Comparison of ENCODE assay signal across 28 cellular contexts in the genomic region with DNA sequence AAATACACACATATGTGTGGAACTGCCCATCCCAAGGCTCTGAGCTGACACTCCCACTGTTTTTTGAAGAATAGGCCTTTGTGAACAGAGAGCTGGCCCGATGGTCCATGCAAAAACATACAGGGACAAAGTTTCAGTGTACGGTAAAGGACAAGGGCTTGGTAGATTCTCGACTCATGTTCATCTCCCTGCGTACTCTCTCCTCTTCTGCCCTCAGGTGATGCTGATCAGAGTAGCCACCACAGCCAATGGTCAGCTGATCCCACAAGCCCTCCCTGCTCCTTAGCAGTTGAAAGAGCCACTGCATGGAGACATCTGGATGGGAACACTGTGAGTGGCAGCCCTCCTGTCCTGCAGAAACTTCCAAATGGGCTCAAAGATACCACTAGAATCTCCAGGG. TPM values are rescaled to one million over a fixed set of nuclear protein-coding genes. Genes with fewer than 3 reads are reported as not detected.
"Had no signal": no experiment of that assay in that cellular context is flagged by ENCODE, and none has a peak within 500 bp of the region (broad histone marks: within the 10 kb centered on the region; RNA-seq: fewer than 3 reads in every experiment).

No MANE protein-coding gene starts in this region.

- H3K36me3 ChIP-seq: colonic mucosa, heart left ventricle, pancreas, prostate gland, right lobe of liver, spleen, tibial nerve had no signal

- FAIRE-seq: islet of Langerhans, pancreas had no signal

- H3K27me3 Mint-ChIP-seq: stimulated activated memory B cell treated with anti-CD40 and anti-IgM and Interleukin-4, amounts not matched to agents 10 μg/mL and 1 μg/mL and 100 μg/mL, for 72 hours; stimulated activated naive CD8-positive, alpha-beta T cell treated with anti-CD3 and anti-CD28 coated beads, Interleukin-15, Interleukin-2, amounts not matched to agents 100 ng/mL and 50 ng/mL, for 24 hours had no signal

- DNase-seq: colonic mucosa; dermis blood vessel endothelial cell; effector CD4-positive, alpha-beta T cell; foreskin melanocyte; heart left ventricle; hippocampal formation; kidney glomerular epithelial cell; mammary epithelial cell; natural killer cell; pancreas; right lobe of liver; spleen; stimulated activated CD4-positive, alpha-beta T cell treated with anti-CD3 and anti-CD28 coated beads, Interleukin-15, amount 100 ng/mL, for 24 hours; stimulated activated CD4-positive, alpha-beta T cell treated with anti-CD3 and anti-CD28 coated beads, Interleukin-1b, Interleukin-23, amount 100 ng/mL, for 48 hours; stimulated activated CD4-positive, alpha-beta T cell treated with anti-CD3 and anti-CD28 coated beads, Interleukin-4, amount 100 ng/mL, for 24 hours; testis had no signal

- H3K27ac ChIP-seq: colonic mucosa, pancreas, prostate gland, right lobe of liver, spleen, testis, tibial nerve had no signal

- H3K4me3 Mint-ChIP-seq: natural killer cell; neural crest cell; stimulated activated memory B cell treated with anti-CD40 and anti-IgM and Interleukin-4, amounts not matched to agents 10 μg/mL and 1 μg/mL and 100 μg/mL, for 72 hours; stimulated activated naive CD8-positive, alpha-beta T cell treated with anti-CD3 and anti-CD28 coated beads, Interleukin-15, Interleukin-2, amounts not matched to agents 100 ng/mL and 50 ng/mL, for 24 hours had no signal

- H3K9me3 ChIP-seq: colonic mucosa, heart left ventricle, pancreas, prostate gland, right lobe of liver, spleen, testis, tibial nerve had no signal

- H3K36me3 Mint-ChIP-seq: natural killer cell; stimulated activated memory B cell treated with anti-CD40 and anti-IgM and Interleukin-4, amounts not matched to agents 10 μg/mL and 1 μg/mL and 100 μg/mL, for 72 hours had no signal

- H3K9me3 Mint-ChIP-seq: natural killer cell; neural crest cell; stimulated activated memory B cell treated with anti-CD40 and anti-IgM and Interleukin-4, amounts not matched to agents 10 μg/mL and 1 μg/mL and 100 μg/mL, for 72 hours; stimulated activated naive CD8-positive, alpha-beta T cell treated with anti-CD3 and anti-CD28 coated beads, Interleukin-15, Interleukin-2, amounts not matched to agents 100 ng/mL and 50 ng/mL, for 24 hours had no signal

- H3K4me3 ChIP-seq: colonic mucosa, heart left ventricle, pancreas, prostate gland, right lobe of liver, spleen, testis, tibial nerve had no signal

- H3K27me3 ChIP-seq: colonic mucosa, heart left ventricle, right lobe of liver, testis, tibial nerve had no signal

- H3K27ac Mint-ChIP-seq: natural killer cell; stimulated activated memory B cell treated with anti-CD40 and anti-IgM and Interleukin-4, amounts not matched to agents 10 μg/mL and 1 μg/mL and 100 μg/mL, for 72 hours; stimulated activated naive CD8-positive, alpha-beta T cell treated with anti-CD3 and anti-CD28 coated beads, Interleukin-15, Interleukin-2, amounts not matched to agents 100 ng/mL and 50 ng/mL, for 24 hours had no signal

- H3K4me1 ChIP-seq: colonic mucosa, pancreas, prostate gland, right lobe of liver, testis had no signal

RNA-seq across cellular contexts. Expression of a gene that starts 23.1 kb away (rescaled TPM):
- total RNA-seq: cerebellum, colonic mucosa, dermis blood vessel endothelial cell, glomerular endothelial cell, lower leg skin, mammary epithelial cell, mucosa of gallbladder, natural killer cell, neural crest cell, renal cortical epithelial cell, spleen had no signal
- polyA plus RNA-seq: esophagus, mammary epithelial cell, spleen had no signal
